10 cellular contexts compared by ENCODE assay signal in genomic region chr7:139681812-139682135, GRCh38.
A peak's percentile ranks its signal among the peaks of the same experiment; 100 is the strongest.
DNase-seq lines count a peak whose midpoint lies in the region; ATAC-seq, FAIRE-seq and TF ChIP-seq lines count a peak whose summit lies in the region.
"Had no signal": no experiment of that assay in that cellular context is flagged by ENCODE, and none has a peak within 500 bp of the region (broad histone marks: within the 10 kb centered on the region; RNA-seq: fewer than 3 reads in every experiment).

No MANE protein-coding gene starts in this region.

- no peak for TF ChIP-seq CTCF in body of pancreas (IDR thresholded peaks at IDR 0.05)
- TF ChIP-seq CTCF in mucosa of descending colon (IDR thresholded peaks at IDR 0.05), result no peak

- H3K4me3 ChIP-seq in ACC112 (ENCODE audit: low read depth, low read length) (peak overlapping the region; percentile 1; the same call in 1 of the 2 replicates), body of pancreas (no peak overlapping the region), mucosa of descending colon (no peak overlapping the region)
- H3K4me3 ChIP-seq: testis had no signal

- no peak for DNase-seq in body of pancreas
- no peak for DNase-seq in mucosa of descending colon
- no peak for DNase-seq in HTR-8/SVneo (ENCODE audit: insufficient read length, low spot score)
- no peak for DNase-seq in NCI-H82 treated with DMSO at 0.1 percent for 48 hours (lab: John Stamatoyannopoulos, UW; ENCODE audit: unreplicated experiment)
- DNase-seq in SW480 (ENCODE audit: low spot score), result no peak
- DNase-seq: MM.1S, testis had no signal

- H3K27me3 ChIP-seq in ACC112 (ENCODE audit: insufficient read depth, low read length) (no peaks in the 10 kb centered on the region), body of pancreas (no peaks in the 10 kb centered on the region)
- H3K27me3 ChIP-seq: testis had no signal

- H3K4me1 ChIP-seq in ACC112 (ENCODE audit: control insufficient read depth, insufficient read depth, low read length, unreplicated experiment), result peaks cover 56% of the 10 kb centered on the region
- peaks cover 50% of the 10 kb centered on the region for H3K4me1 ChIP-seq in body of pancreas
- H3K4me1 ChIP-seq in mucosa of descending colon (ENCODE audit: low read depth), result peaks cover 4% of the 10 kb centered on the region

- H3K27ac ChIP-seq in ACC112 (ENCODE audit: low read depth, low read length) (peak overlapping the region; percentile 96), body of pancreas (peak overlapping the region in 3 of 4 donors; percentile 75 to 90 (median 79))

- H3K9me3 ChIP-seq in body of pancreas (no peaks in the 10 kb centered on the region), mucosa of descending colon (peaks cover 5% of the 10 kb centered on the region)
- H3K9me3 ChIP-seq: testis had no signal

- H3K36me3 ChIP-seq in ACC112 (ENCODE audit: insufficient read depth, low read length) (peaks cover 17% of the 10 kb centered on the region), body of pancreas (replicated peaks in 1 of 2; ENCODE audit: insufficient read depth in 1 of 2, low read depth in 2 of 2) (no peaks in the 10 kb centered on the region), mucosa of descending colon (ENCODE audit: low read depth) (no peaks in the 10 kb centered on the region)

- intact Hi-C loops in body of pancreas (cut with DNase I), result no loop called here
- intact Hi-C loops in mucosa of descending colon (cut with DNase I, micrococcal nuclease), result no loop called here

- FAIRE-seq in HTR-8/SVneo (lab: Jason Lieb, UNC), result no peak

- WGBS in body of pancreas, 2 donors, result 57 to 92% methylated on average over 1 to 4 of the region's 4 CpGs

- ATAC-seq in GM21447 (IDR thresholded peaks at IDR 0.05; ENCODE audit: unreplicated experiment), result peak; percentile 3
- no peak for ATAC-seq in body of pancreas
- peak; percentile 10 for ATAC-seq in mucosa of descending colon
- ATAC-seq in HG03521 (IDR thresholded peaks at IDR 0.05; ENCODE audit: unreplicated experiment), result no peak

- no peak overlapping the region for H2AFZ ChIP-seq in ACC112 (ENCODE audit: low read length, unreplicated experiment)

- H3K79me2 ChIP-seq in ACC112 (ENCODE audit: control insufficient read depth, insufficient read depth, low read length, unreplicated experiment), result peaks cover 38% of the 10 kb centered on the region

- TF ChIP-seq POLR2A in body of pancreas (IDR thresholded peaks at IDR 0.05), result no peak

Comparison
In these comparisons a context has a peak if more than half of its experiments do, and no peak if none do; other contexts are left out.
1. ATAC-seq: peak in GM21447 (single experiment) and mucosa of descending colon (single experiment); none in body of pancreas (single experiment) and HG03521 (single experiment).